Comparison of ENCODE assay signal across 12 cellular contexts in the genomic region with DNA sequence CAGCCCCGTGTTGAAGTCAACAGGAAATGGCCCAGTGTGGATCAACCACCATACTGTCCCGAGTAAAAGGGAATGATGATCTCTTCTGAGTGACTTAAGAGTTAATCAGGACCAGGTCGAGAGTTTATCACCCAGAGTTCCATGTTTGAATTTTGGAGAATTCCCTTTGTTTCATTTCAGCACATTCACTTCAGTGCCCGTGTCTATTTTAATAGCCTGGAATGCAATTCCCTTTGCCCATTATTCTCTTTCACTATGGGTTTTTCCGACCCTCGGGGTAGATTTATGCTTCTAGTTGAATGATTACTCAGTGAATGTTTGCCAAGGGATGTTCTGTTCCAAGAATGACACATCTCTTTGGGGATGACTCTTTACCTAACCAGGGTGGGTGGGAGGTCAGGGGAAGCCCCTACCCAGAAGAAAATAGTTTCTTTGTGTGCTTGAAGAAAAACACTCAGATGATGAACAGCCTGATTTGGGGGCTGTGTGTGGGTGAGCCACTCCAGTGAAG.
DNase-seq lines count a peak whose midpoint lies in the region; ATAC-seq, FAIRE-seq and TF ChIP-seq lines count a peak whose summit lies in the region.
"Had no signal": no experiment of that assay in that cellular context is flagged by ENCODE, and none has a peak within 500 bp of the region (broad histone marks: within the 10 kb centered on the region; RNA-seq: fewer than 3 reads in every experiment).

No MANE protein-coding gene starts in this region.

- H3K27ac ChIP-seq in HepG2 (ENCODE audit: extremely low read length, insufficient read depth, low read length) (no peak overlapping the region), left ventricle myocardium inferior (replicated peaks) (no peak overlapping the region)

- no peak overlapping the region for H3K9ac ChIP-seq in HepG2 (ENCODE audit: insufficient read depth, low read depth, low read length)

- TF ChIP-seq POLR2A in HepG2 (IDR thresholded peaks at IDR 0.05; ENCODE audit: insufficient read depth in 1 of 2, low read depth in 2 of 2, low read length in 2 of 2), result no peak

- TF ChIP-seq CTCF in HepG2 (CRISPR knock-in tag; IDR thresholded peaks at IDR 0.05) (no peak), left ventricle myocardium inferior (IDR thresholded peaks at IDR 0.05; ENCODE audit: borderline replicate concordance) (no peak)

- H3K36me3 Mint-ChIP-seq in activated T-cell treated with anti-CD3 and anti-CD28 coated beads, Interleukin-2, amount 50 U/mL, for 72 hours (ENCODE audit: insufficient read depth in 2 of 2), result no peaks in the 10 kb centered on the region

- intact Hi-C loops in HepG2 (cut with micrococcal nuclease; ENCODE audit: unreplicated experiment), result no loop called here
- intact Hi-C loops in left ventricle myocardium inferior (cut with micrococcal nuclease), result no loop called here

- no peak overlapping the region for H2AFZ ChIP-seq in HepG2 (ENCODE audit: low read length)

- BruUV-seq in HepG2 (replicated peaks; lab: Mats Ljungman, UMichigan), result no TSS peak

- H3K9me3 ChIP-seq in HepG2 (ENCODE audit: low read length) (no peaks in the 10 kb centered on the region), left ventricle myocardium inferior (replicated peaks) (peaks cover 8% of the 10 kb centered on the region)

- H3K79me2 ChIP-seq in HepG2 (ENCODE audit: insufficient read depth, low read length), result no peaks in the 10 kb centered on the region

- no peak overlapping the region for H3K4me3 Mint-ChIP-seq in activated T-cell treated with anti-CD3 and anti-CD28 coated beads, Interleukin-2, amount 50 U/mL, for 72 hours
- H3K4me3 Mint-ChIP-seq: activated CD4-positive, alpha-beta T cell treated with anti-CD3 and anti-CD28 coated beads, Interleukin-2, amount 10 ng/mL, durations not matched to agents 7 days and 5 days had no signal

- WGBS in HepG2 (ENCODE audit: low lambda C conversion rate), result 2% methylated on average over 6 of the region's 6 CpGs

- no peak overlapping the region for H3K4me3 ChIP-seq in HepG2 (replicated peaks in 1 of 3; ENCODE audit: insufficient read depth in 1 of 3, low read depth in 2 of 3, low read length in 3 of 3)
- no peak overlapping the region for H3K4me3 ChIP-seq in left ventricle myocardium inferior

- H3K4me1 Mint-ChIP-seq in activated T-cell treated with anti-CD3 and anti-CD28 coated beads, Interleukin-2, amount 50 U/mL, for 72 hours (ENCODE audit: low read depth), result no peaks in the 10 kb centered on the region
- H3K4me1 Mint-ChIP-seq: activated CD4-positive, alpha-beta T cell treated with anti-CD3 and anti-CD28 coated beads, Interleukin-2, amount 10 ng/mL, durations not matched to agents 7 days and 5 days had no signal

- H3K27me3 Mint-ChIP-seq in activated T-cell treated with anti-CD3 and anti-CD28 coated beads, Interleukin-2, amount 50 U/mL, for 72 hours (ENCODE audit: low read depth), result no peaks in the 10 kb centered on the region
- H3K27me3 Mint-ChIP-seq: activated CD4-positive, alpha-beta T cell treated with anti-CD3 and anti-CD28 coated beads, Interleukin-2, amount 10 ng/mL, durations not matched to agents 7 days and 5 days had no signal

- no peaks in the 10 kb centered on the region for H4K20me1 ChIP-seq in HepG2 (ENCODE audit: insufficient read depth, low read length)

- POLR2A ChIA-PET in HepG2 (lab: Yijun Ruan, JAX), result no interaction called here

- FAIRE-seq in HepG2 (lab: Jason Lieb, UNC), result no peak
- FAIRE-seq: colon had no signal

- H3K4me1 ChIP-seq in HepG2 (ENCODE audit: insufficient read depth, low read length) (no peaks in the 10 kb centered on the region), left ventricle myocardium inferior (no peaks in the 10 kb centered on the region)

- ATAC-seq in GM18502 (IDR thresholded peaks at IDR 0.05; ENCODE audit: poor library complexity, unreplicated experiment), result peak; percentile 46
- peak; percentile 37 for ATAC-seq in HG02973 (IDR thresholded peaks at IDR 0.05; ENCODE audit: unreplicated experiment)
- ATAC-seq in HepG2, result no peak
- no peak for ATAC-seq in activated T-cell treated with anti-CD3 and anti-CD28 coated beads, Interleukin-2, amount 50 U/mL, for 72 hours (replicated peaks in 1 of 2)
- ATAC-seq in GM21825 (IDR thresholded peaks at IDR 0.05; ENCODE audit: unreplicated experiment), result no peak
- no peak for ATAC-seq in HG03521 (IDR thresholded peaks at IDR 0.05; ENCODE audit: unreplicated experiment)

- DNase-seq in amniotic epithelial cell (ENCODE audit: low read depth), result peak; percentile 60
- DNase-seq in HepG2 (ENCODE audit: low spot score), result peak; percentile 3
- DNase-seq in activated T-cell treated with anti-CD3 and anti-CD28 coated beads, Interleukin-2, amount 50 U/mL, for 72 hours, result no peak
- DNase-seq in left ventricle myocardium inferior, result no peak
- DNase-seq: activated CD4-positive, alpha-beta T cell treated with anti-CD3 and anti-CD28 coated beads, Interleukin-2, amount 10 ng/mL, durations not matched to agents 7 days and 5 days; C1 segment of cervical spinal cord; NCI-H446 treated with DMSO at 0.1 percent for 48 hours had no signal

- H3K27ac Mint-ChIP-seq in activated T-cell treated with anti-CD3 and anti-CD28 coated beads, Interleukin-2, amount 50 U/mL, for 72 hours, result no peak overlapping the region
- H3K27ac Mint-ChIP-seq: activated CD4-positive, alpha-beta T cell treated with anti-CD3 and anti-CD28 coated beads, Interleukin-2, amount 10 ng/mL, durations not matched to agents 7 days and 5 days had no signal

- H3K36me3 ChIP-seq in HepG2 (replicated peaks in 1 of 2; ENCODE audit: control insufficient read depth in 1 of 2, insufficient read depth in 2 of 2, low read length in 2 of 2) (no peaks in the 10 kb centered on the region), left ventricle myocardium inferior (no peaks in the 10 kb centered on the region)

- in situ Hi-C loops in HepG2 (cut with HindIII; ENCODE audit: extremely low pct_ligation_motif_present, low pct_unique_long_range_greater_than_20kb), result no loop called here

- TF ChIP-seq RAD21 in HepG2 (CRISPR knock-in tag; IDR thresholded peaks at IDR 0.05), result no peak

- no peak overlapping the region for H3K4me2 ChIP-seq in HepG2 (ENCODE audit: low read depth, low read length)

- TF ChIP-seq EP300 in HepG2 (IDR thresholded peaks at IDR 0.05; ENCODE audit: low read depth in 2 of 2, low read length in 2 of 2) (no peak), HepG2 (CRISPR knock-in tag; IDR thresholded peaks at IDR 0.05; ENCODE audit: borderline replicate concordance) (no peak)

- H3K27me3 ChIP-seq in HepG2 (ENCODE audit: control insufficient read depth in 1 of 2, insufficient read depth in 2 of 2, low read length in 2 of 2) (no peaks in the 10 kb centered on the region; a peak in 1 of 5 replicates), left ventricle myocardium inferior (ENCODE audit: low read depth) (no peaks in the 10 kb centered on the region)

- H3K9me3 Mint-ChIP-seq in activated T-cell treated with anti-CD3 and anti-CD28 coated beads, Interleukin-2, amount 50 U/mL, for 72 hours, result peaks cover 3 to 11% of the 10 kb centered on the region in 2 donors
- H3K9me3 Mint-ChIP-seq: activated CD4-positive, alpha-beta T cell treated with anti-CD3 and anti-CD28 coated beads, Interleukin-2, amount 10 ng/mL, durations not matched to agents 7 days and 5 days had no signal

- CTCF ChIA-PET in HepG2 (lab: Yijun Ruan, JAX; ENCODE audit: low intra/inter-chr PET ratio, low total read pairs), result no interaction called here

TF ChIP-seq in HepG2, 621 proteins besides CTCF, POLR2A, EP300 and RAD21 (continues in another document):
- TF ChIP-seq ZNF225 (CRISPR knock-in tag; IDR thresholded peaks at IDR 0.05) (no peak), ZNF484 (CRISPR knock-in tag; IDR thresholded peaks at IDR 0.05; ENCODE audit: borderline replicate concordance, low read depth) (no peak)
- TF ChIP-seq, protein P1, sequence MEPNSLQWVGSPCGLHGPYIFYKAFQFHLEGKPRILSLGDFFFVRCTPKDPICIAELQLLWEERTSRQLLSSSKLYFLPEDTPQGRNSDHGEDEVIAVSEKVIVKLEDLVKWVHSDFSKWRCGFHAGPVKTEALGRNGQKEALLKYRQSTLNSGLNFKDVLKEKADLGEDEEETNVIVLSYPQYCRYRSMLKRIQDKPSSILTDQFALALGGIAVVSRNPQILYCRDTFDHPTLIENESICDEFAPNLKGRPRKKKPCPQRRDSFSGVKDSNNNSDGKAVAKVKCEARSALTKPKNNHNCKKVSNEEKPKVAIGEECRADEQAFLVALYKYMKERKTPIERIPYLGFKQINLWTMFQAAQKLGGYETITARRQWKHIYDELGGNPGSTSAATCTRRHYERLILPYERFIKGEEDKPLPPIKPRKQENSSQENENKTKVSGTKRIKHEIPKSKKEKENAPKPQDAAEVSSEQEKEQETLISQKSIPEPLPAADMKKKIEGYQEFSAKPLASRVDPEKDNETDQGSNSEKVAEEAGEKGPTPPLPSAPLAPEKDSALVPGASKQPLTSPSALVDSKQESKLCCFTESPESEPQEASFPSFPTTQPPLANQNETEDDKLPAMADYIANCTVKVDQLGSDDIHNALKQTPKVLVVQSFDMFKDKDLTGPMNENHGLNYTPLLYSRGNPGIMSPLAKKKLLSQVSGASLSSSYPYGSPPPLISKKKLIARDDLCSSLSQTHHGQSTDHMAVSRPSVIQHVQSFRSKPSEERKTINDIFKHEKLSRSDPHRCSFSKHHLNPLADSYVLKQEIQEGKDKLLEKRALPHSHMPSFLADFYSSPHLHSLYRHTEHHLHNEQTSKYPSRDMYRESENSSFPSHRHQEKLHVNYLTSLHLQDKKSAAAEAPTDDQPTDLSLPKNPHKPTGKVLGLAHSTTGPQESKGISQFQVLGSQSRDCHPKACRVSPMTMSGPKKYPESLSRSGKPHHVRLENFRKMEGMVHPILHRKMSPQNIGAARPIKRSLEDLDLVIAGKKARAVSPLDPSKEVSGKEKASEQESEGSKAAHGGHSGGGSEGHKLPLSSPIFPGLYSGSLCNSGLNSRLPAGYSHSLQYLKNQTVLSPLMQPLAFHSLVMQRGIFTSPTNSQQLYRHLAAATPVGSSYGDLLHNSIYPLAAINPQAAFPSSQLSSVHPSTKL (CRISPR knock-in tag; IDR thresholded peaks at IDR 0.05), result no peak

Comparison
In these comparisons a context has a peak if more than half of its experiments do, and no peak if none do; other contexts are left out.
1. ATAC-seq: peak in GM18502 (single experiment) and HG02973 (single experiment); none in HepG2 (single experiment), activated T-cell treated with anti-CD3 and anti-CD28 coated beads, Interleukin-2, amount 50 U/mL, for 72 hours (0 of 2), GM21825 (single experiment) and HG03521 (single experiment).
2. DNase-seq: peak in amniotic epithelial cell (single experiment) and HepG2 (single experiment); none in activated T-cell treated with anti-CD3 and anti-CD28 coated beads, Interleukin-2, amount 50 U/mL, for 72 hours (0 of 2) and left ventricle myocardium inferior (single experiment).